Comparison of ENCODE assay signal across 8 cellular contexts in genomic region chr11:66438504-66439466, GRCh38. TPM values are rescaled to one million over a fixed set of nuclear protein-coding genes. Genes with fewer than 3 reads are reported as not detected.
DNase-seq lines count a peak whose midpoint lies in the region; ATAC-seq and TF ChIP-seq lines count a peak whose summit lies in the region.

Gene MRPL11, minus strand, starts transcription at chr11:66438848. Its CDS starts 94 bp downstream, at chr11:66438754.

- peaks cover 16% of the 10 kb centered on the region for H3K36me3 Mint-ChIP-seq in activated T-cell treated with anti-CD3 and anti-CD28 coated beads, Interleukin-2, amount 50 U/mL, for 4 hours (ENCODE audit: insufficient read depth)
- H3K36me3 Mint-ChIP-seq in stimulated activated effector memory CD8-positive, alpha-beta T cell treated with anti-CD3 and anti-CD28 coated beads, Interleukin-12 subunit alpha, Interleukin-12 subunit beta, amount 100 ng/mL, for 72 hours, result peaks cover 31% of the 10 kb centered on the region

- H3K4me1 ChIP-seq in esophagus muscularis mucosa, result peaks cover 9 to 17% (median 14%) of the 10 kb centered on the region in 4 donors

- no peak for TF ChIP-seq POLR2A in esophagus muscularis mucosa (IDR thresholded peaks at IDR 0.05; ENCODE audit: low read depth)

- H3K4me1 Mint-ChIP-seq in activated T-cell treated with anti-CD3 and anti-CD28 coated beads, Interleukin-2, amount 50 U/mL, for 4 hours (ENCODE audit: low read depth), result peaks cover 6% of the 10 kb centered on the region
- peaks cover 25% of the 10 kb centered on the region for H3K4me1 Mint-ChIP-seq in stimulated activated effector memory CD8-positive, alpha-beta T cell treated with anti-CD3 and anti-CD28 coated beads, Interleukin-12 subunit alpha, Interleukin-12 subunit beta, amount 100 ng/mL, for 72 hours

- peaks cover 9% of the 10 kb centered on the region for H3K9me3 Mint-ChIP-seq in activated T-cell treated with anti-CD3 and anti-CD28 coated beads, Interleukin-2, amount 50 U/mL, for 4 hours
- peaks cover 6% of the 10 kb centered on the region for H3K9me3 Mint-ChIP-seq in stimulated activated effector memory CD8-positive, alpha-beta T cell treated with anti-CD3 and anti-CD28 coated beads, Interleukin-12 subunit alpha, Interleukin-12 subunit beta, amount 100 ng/mL, for 72 hours

- DNase-seq in DMS53 treated with DMSO at 0.1 percent for 48 hours (lab: John Stamatoyannopoulos, UW; ENCODE audit: unreplicated experiment) (peak; percentile 99), KBM-7 (peak; percentile 95), esophagus muscularis mucosa (ENCODE audit: extremely low spot score) (peak; percentile 94), myocyte (ENCODE audit: low read depth) (peak; percentile 94)
- peak; percentile 83 for DNase-seq in activated T-cell treated with anti-CD3 and anti-CD28 coated beads, Interleukin-2, amount 50 U/mL, for 4 hours
- peak; percentile 82 to 91 for DNase-seq in stimulated activated effector memory CD8-positive, alpha-beta T cell treated with anti-CD3 and anti-CD28 coated beads, Interleukin-12 subunit alpha, Interleukin-12 subunit beta, amount 100 ng/mL, for 72 hours (ENCODE audit: low spot score in 2 of 2)

- H3K9me3 ChIP-seq in esophagus muscularis mucosa, result peaks cover 0 to 11% (median 3%) of the 10 kb centered on the region in 4 donors

- H3K27me3 ChIP-seq in esophagus muscularis mucosa, result no peaks in the 10 kb centered on the region

- peak within 1 kb of the TSS; percentile 93 for H3K4me3 Mint-ChIP-seq in activated T-cell treated with anti-CD3 and anti-CD28 coated beads, Interleukin-2, amount 50 U/mL, for 4 hours
- H3K4me3 Mint-ChIP-seq in stimulated activated effector memory CD8-positive, alpha-beta T cell treated with anti-CD3 and anti-CD28 coated beads, Interleukin-12 subunit alpha, Interleukin-12 subunit beta, amount 100 ng/mL, for 72 hours, result peak within 1 kb of the TSS; percentile 85

- in situ Hi-C loops in KBM-7 (cut with MboI; ENCODE audit: low pct_unique_long_range_greater_than_20kb, low sequenced_read_pairs), result no loop called here

- peak; percentile 95 for ATAC-seq in GM21619 (IDR thresholded peaks at IDR 0.05; ENCODE audit: unreplicated experiment)
- peak; percentile 97 for ATAC-seq in activated T-cell treated with anti-CD3 and anti-CD28 coated beads, Interleukin-2, amount 50 U/mL, for 4 hours
- ATAC-seq in stimulated activated effector memory CD8-positive, alpha-beta T cell treated with anti-CD3 and anti-CD28 coated beads, Interleukin-12 subunit alpha, Interleukin-12 subunit beta, amount 100 ng/mL, for 72 hours, result peak; percentile 99

- peak within 1 kb of the TSS; percentile 76 to 98 (median 94) for H3K4me3 ChIP-seq in esophagus muscularis mucosa

- H3K27ac ChIP-seq in esophagus muscularis mucosa (replicated peaks in 1 of 4), result peak within 1 kb of the TSS; percentile 79 to 89 (median 82)

- TF ChIP-seq EP300 in esophagus muscularis mucosa (IDR thresholded peaks at IDR 0.05), result no peak

- intact Hi-C loops in esophagus muscularis mucosa (cut with DNase I), result no loop called here

- peaks cover 18 to 35% (median 25%) of the 10 kb centered on the region in 4 donors for H3K36me3 ChIP-seq in esophagus muscularis mucosa

- WGBS in esophagus muscularis mucosa, result 11% methylated on average over 28 of the region's 45 CpGs

- TF ChIP-seq CTCF in esophagus muscularis mucosa (IDR thresholded peaks at IDR 0.05), result peak; percentile 62 to 83 (median 73)

- H3K27ac Mint-ChIP-seq in stimulated activated effector memory CD8-positive, alpha-beta T cell treated with anti-CD3 and anti-CD28 coated beads, Interleukin-12 subunit alpha, Interleukin-12 subunit beta, amount 100 ng/mL, for 72 hours, result peak within 1 kb of the TSS; percentile 93

- peaks cover 4% of the 10 kb centered on the region for H3K27me3 Mint-ChIP-seq in activated T-cell treated with anti-CD3 and anti-CD28 coated beads, Interleukin-2, amount 50 U/mL, for 4 hours (ENCODE audit: low read depth)

TF ChIP-seq in PFSK-1, 5 proteins besides CTCF, POLR2A, EP300 and RAD21:
- peak; percentile 68; the same call in 1 of the 2 replicates for TF ChIP-seq SIN3A (IDR thresholded peaks at IDR 0.05; ENCODE audit: borderline replicate concordance, insufficient read depth, low read length)
- TF ChIP-seq POLR2AphosphoS5 (IDR thresholded peaks at IDR 0.05; ENCODE audit: low read depth, low read length), result peak; percentile 38; the same call in 1 of the 2 replicates
- no peak for TF ChIP-seq FOXP2 (optimal IDR thresholded peaks at IDR 0.05; ENCODE audit: borderline replicate concordance, extremely low read depth, extremely low read length, insufficient read depth)
- TF ChIP-seq REST (IDR thresholded peaks at IDR 0.05; ENCODE audit: insufficient read depth in 1 of 2, low read depth in 2 of 2, low read length in 2 of 2), result 0 out of 4 replicates have a peak, but pooled peaks of 1 of the 2 experiments have one; percentile 33
- peak; percentile 90 for TF ChIP-seq TAF1 (IDR thresholded peaks at IDR 0.05; ENCODE audit: borderline replicate concordance, insufficient read depth, low read length)

RNA-seq across cellular contexts. Expression of gene MRPL11, which starts in this region (rescaled TPM):
- polyA plus RNA-seq in PFSK-1 (2012; ENCODE audit: insufficient read length, low read depth), result 55.7 TPM
- total RNA-seq in activated T-cell treated with anti-CD3 and anti-CD28 coated beads, Interleukin-2, amount 50 U/mL, for 4 hours, result 100 to 1,000 TPM; 124 to 141 (median 129) TPM
- total RNA-seq in esophagus muscularis mucosa (10 to 100 TPM; 46.1 to 51.5 (median 48.7) TPM), myocyte (23.1 and 27.9 TPM in 2 replicates)
- 31.0 TPM for polyA plus RNA-seq in myocyte (2012)

Comparison
In these comparisons a context has a peak if more than half of its experiments do, and no peak if none do; other contexts are left out.
1. Peak in every context shown above with its lines: DNase-seq, ATAC-seq, H3K4me3 ChIP-seq and H3K27ac ChIP-seq.